ENCODE assay signal across 14 cellular contexts in the genomic region with DNA sequence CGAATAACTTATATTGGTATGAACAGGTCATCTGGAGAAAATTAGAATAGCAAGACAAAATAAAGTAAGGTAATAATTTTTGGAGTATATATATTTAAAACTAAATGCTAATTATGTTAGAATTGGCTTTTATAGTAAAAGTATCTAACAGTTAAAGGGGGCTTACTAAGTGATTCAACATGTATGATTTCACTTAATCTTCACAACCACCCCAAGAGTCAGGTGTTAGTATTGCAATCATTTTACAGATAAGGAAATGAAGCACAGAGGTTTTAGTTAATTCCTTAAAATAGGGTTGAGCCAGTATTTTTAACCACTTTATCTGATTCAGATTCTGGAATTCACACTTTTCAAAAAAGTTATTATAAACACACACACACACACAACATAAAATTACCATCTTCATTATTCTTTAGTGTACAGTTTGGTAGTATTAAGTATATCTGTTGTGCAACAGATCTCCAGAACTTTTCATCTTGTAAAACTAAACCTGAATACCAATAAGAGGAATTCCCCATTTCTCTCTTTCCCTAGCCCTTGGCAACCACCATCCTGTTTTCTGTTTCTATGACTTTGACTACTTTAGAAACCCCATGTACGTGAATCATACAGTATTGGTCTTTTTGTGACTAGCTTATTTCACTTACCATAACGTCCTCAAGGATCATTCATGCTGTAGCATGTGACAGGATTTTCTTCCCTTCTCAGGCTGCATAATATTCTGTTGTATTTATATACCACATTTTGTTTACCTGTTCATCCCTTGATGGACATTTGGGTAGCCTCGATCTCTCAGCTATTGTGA.
"Had no signal": no experiment of that assay in that cellular context is flagged by ENCODE, and none has a peak within 500 bp of the region (broad histone marks: within the 10 kb centered on the region; RNA-seq: fewer than 3 reads in every experiment).

No MANE protein-coding gene starts in this region.

- H3K4me1 Mint-ChIP-seq: brain had no signal

- H3K9me3 ChIP-seq: ovary, thyroid gland, vagina had no signal

- H3K27ac ChIP-seq: ovary, thyroid gland, vagina had no signal

- H3K9me3 Mint-ChIP-seq: activated T-cell treated with anti-CD3 and anti-CD28 coated beads, Interleukin-2, amount 50 U/mL, for 24 hours; brain; effector memory CD8-positive, alpha-beta T cell had no signal

- H3K4me3 Mint-ChIP-seq: activated T-cell treated with anti-CD3 and anti-CD28 coated beads, Interleukin-2, amount 50 U/mL, for 24 hours; brain; effector memory CD8-positive, alpha-beta T cell had no signal

- H3K4me1 ChIP-seq: thyroid gland, vagina had no signal

- H3K27me3 ChIP-seq: ovary, thyroid gland, vagina had no signal

- H3K27me3 Mint-ChIP-seq: activated T-cell treated with anti-CD3 and anti-CD28 coated beads, Interleukin-2, amount 50 U/mL, for 24 hours; brain; effector memory CD8-positive, alpha-beta T cell had no signal

- DNase-seq: activated CD4-positive, alpha-beta T cell treated with anti-CD3 and anti-CD28 coated beads, Interleukin-2, amount 50 U/mL, for 1 hour; activated naive CD4-positive, alpha-beta T cell; activated T-cell treated with anti-CD3 and anti-CD28 coated beads, Interleukin-2, amount 50 U/mL, for 24 hours; amniotic stem cell; effector memory CD8-positive, alpha-beta T cell; hippocampal formation; mesendoderm; ovary; stimulated activated CD4-positive, alpha-beta T cell treated with anti-CD3 and anti-CD28 coated beads, Interleukin-4, amount 100 ng/mL, for 1 hour; stimulated activated CD8-positive, alpha-beta memory T cell treated with anti-CD3 and anti-CD28 coated beads, Interleukin-4, amount 100 ng/mL, for 48 hours; T-helper 1 cell; thyroid gland had no signal

- ATAC-seq: effector memory CD8-positive, alpha-beta T cell had no signal

- H3K27ac Mint-ChIP-seq: activated T-cell treated with anti-CD3 and anti-CD28 coated beads, Interleukin-2, amount 50 U/mL, for 24 hours; brain; effector memory CD8-positive, alpha-beta T cell had no signal

- H3K4me3 ChIP-seq: ovary, thyroid gland, vagina had no signal

- H3K36me3 Mint-ChIP-seq: brain had no signal

- H3K36me3 ChIP-seq: ovary had no signal
